20 cellular contexts compared by ENCODE assay signal in the genomic region with DNA sequence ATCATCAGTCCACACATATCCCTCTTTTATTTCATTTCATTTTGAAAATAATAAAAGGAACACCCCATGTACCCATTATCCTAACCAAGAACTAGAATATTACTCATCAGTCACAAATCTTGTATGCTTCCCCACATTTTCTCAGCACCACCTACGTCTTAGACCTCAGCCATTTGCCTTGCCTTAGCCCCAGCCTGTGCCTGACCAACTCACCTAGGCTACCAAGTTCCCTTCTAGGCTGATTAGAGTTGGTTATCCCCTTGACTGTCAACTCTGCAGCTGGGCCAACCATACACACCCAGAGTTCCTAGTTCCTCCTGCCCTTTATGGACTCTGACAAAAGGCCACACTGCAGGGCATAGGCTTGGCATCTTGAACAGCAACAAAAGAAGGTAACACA. TPM values are rescaled to one million over a fixed set of nuclear protein-coding genes. Genes with fewer than 3 reads are reported as not detected.
DNase-seq lines count a peak whose midpoint lies in the region; ATAC-seq lines count a peak whose summit lies in the region.
"Had no signal": no experiment of that assay in that cellular context is flagged by ENCODE, and none has a peak within 500 bp of the region (broad histone marks: within the 10 kb centered on the region; RNA-seq: fewer than 3 reads in every experiment).

No MANE protein-coding gene starts in this region.

- no peak for DNase-seq in activated CD4-positive, alpha-beta T cell treated with anti-CD3 and anti-CD28 coated beads for 36 hours
- DNase-seq in activated CD4-positive, alpha-beta T cell treated with anti-CD3 and anti-CD28 coated beads for 4 hours = no peak
- no peak for DNase-seq in left colon
- no peak for DNase-seq in NCI-H1092 (lab: John Stamatoyannopoulos, UW)
- no peak for DNase-seq in NOMO-1 (lab: John Stamatoyannopoulos, UW; ENCODE audit: unreplicated experiment in 2 of 2)
- DNase-seq: DMS79 treated with DMSO at 0.1 percent for 48 hours, GF-D8, Kasumi-1, NCI-H1105, NCI-H1436 treated with DMSO at 0.1 percent for 48 hours, NCI-H187 treated with DMSO at 0.1 percent for 48 hours, NCI-H2171 treated with DMSO at 0.1 percent for 48 hours, NCI-H345, NCI-H510A treated with DMSO at 0.1 percent for 48 hours, PC-3, SK-N-SH had no signal

- POLR2A ChIA-PET in activated CD4-positive, alpha-beta T cell treated with anti-CD3 and anti-CD28 coated beads for 36 hours (lab: Charles Lee) = no interaction called here

- H3K4me3 Mint-ChIP-seq in activated CD4-positive, alpha-beta T cell treated with anti-CD3 and anti-CD28 coated beads for 36 hours = no peak overlapping the region
- no peak overlapping the region for H3K4me3 Mint-ChIP-seq in stimulated activated memory B cell treated with anti-CD40 and anti-IgM and Interleukin-4, amounts not matched to agents 10 μg/mL and 1 μg/mL and 100 μg/mL, for 72 hours

- H3K36me3 Mint-ChIP-seq in activated CD4-positive, alpha-beta T cell treated with anti-CD3 and anti-CD28 coated beads for 36 hours (ENCODE audit: low read depth) = no peaks in the 10 kb centered on the region
- no peaks in the 10 kb centered on the region for H3K36me3 Mint-ChIP-seq in stimulated activated memory B cell treated with anti-CD40 and anti-IgM and Interleukin-4, amounts not matched to agents 10 μg/mL and 1 μg/mL and 100 μg/mL, for 72 hours

- H3K27me3 Mint-ChIP-seq in activated CD4-positive, alpha-beta T cell treated with anti-CD3 and anti-CD28 coated beads for 36 hours = peaks cover 24% of the 10 kb centered on the region
- peaks cover 44% of the 10 kb centered on the region for H3K27me3 Mint-ChIP-seq in stimulated activated memory B cell treated with anti-CD40 and anti-IgM and Interleukin-4, amounts not matched to agents 10 μg/mL and 1 μg/mL and 100 μg/mL, for 72 hours

- intact Hi-C loops in activated CD4-positive, alpha-beta T cell treated with anti-CD3 and anti-CD28 coated beads for 36 hours (cut with DNase I, micrococcal nuclease) = no loop called here
- intact Hi-C loops in left colon (cut with DNase I, micrococcal nuclease) = no loop called here

- peaks cover 5% of the 10 kb centered on the region for H3K9me3 Mint-ChIP-seq in activated CD4-positive, alpha-beta T cell treated with anti-CD3 and anti-CD28 coated beads for 36 hours (ENCODE audit: low read depth)
- H3K9me3 Mint-ChIP-seq in stimulated activated memory B cell treated with anti-CD40 and anti-IgM and Interleukin-4, amounts not matched to agents 10 μg/mL and 1 μg/mL and 100 μg/mL, for 72 hours = peaks cover 10% of the 10 kb centered on the region

- CTCF ChIA-PET in activated CD4-positive, alpha-beta T cell treated with anti-CD3 and anti-CD28 coated beads for 36 hours (lab: Charles Lee) = no interaction called here

- ATAC-seq in activated CD4-positive, alpha-beta T cell treated with anti-CD3 and anti-CD28 coated beads for 36 hours = peak; percentile 33
- ATAC-seq in GM21717 (IDR thresholded peaks at IDR 0.05; ENCODE audit: unreplicated experiment) = peak; percentile 59
- peak; percentile 37 for ATAC-seq in left colon
- peak; percentile 39 for ATAC-seq in stimulated activated memory B cell treated with anti-CD40 and anti-IgM and Interleukin-4, amounts not matched to agents 10 μg/mL and 1 μg/mL and 100 μg/mL, for 72 hours
- ATAC-seq: K562, PC-3 had no signal

- H3K27ac Mint-ChIP-seq in activated CD4-positive, alpha-beta T cell treated with anti-CD3 and anti-CD28 coated beads for 36 hours = no peak overlapping the region
- H3K27ac Mint-ChIP-seq in stimulated activated memory B cell treated with anti-CD40 and anti-IgM and Interleukin-4, amounts not matched to agents 10 μg/mL and 1 μg/mL and 100 μg/mL, for 72 hours = no peak overlapping the region

- no peaks in the 10 kb centered on the region for H3K4me1 Mint-ChIP-seq in activated CD4-positive, alpha-beta T cell treated with anti-CD3 and anti-CD28 coated beads for 36 hours
- H3K4me1 Mint-ChIP-seq in stimulated activated memory B cell treated with anti-CD40 and anti-IgM and Interleukin-4, amounts not matched to agents 10 μg/mL and 1 μg/mL and 100 μg/mL, for 72 hours = no peaks in the 10 kb centered on the region

RNA-seq across cellular contexts. Expression of a gene that starts 33.4 kb away (rescaled TPM):
- total RNA-seq in activated CD4-positive, alpha-beta T cell treated with anti-CD3 and anti-CD28 coated beads for 36 hours = 10 to 100 TPM; 10.9 to 11.6 TPM
- total RNA-seq in left colon = 1 to 10 TPM; 1.2 to 1.8 TPM
- total RNA-seq: HT-29 had no signal

Comparison
In these comparisons a context has a peak if more than half of its experiments do, and no peak if none do; other contexts are left out.
1. RNA of a gene that starts 33.4 kb away (total RNA-seq): 10.9 to 11.6 TPM in activated CD4-positive, alpha-beta T cell treated with anti-CD3 and anti-CD28 coated beads for 36 hours; 1.2 to 1.8 TPM in left colon; every median in the first group is over 4 times any median in the second.
2. Peak in every context shown above with its lines, with median percentiles within 50 percentile points of each other: ATAC-seq.